22 cellular contexts compared by ENCODE assay signal in the genomic region with DNA sequence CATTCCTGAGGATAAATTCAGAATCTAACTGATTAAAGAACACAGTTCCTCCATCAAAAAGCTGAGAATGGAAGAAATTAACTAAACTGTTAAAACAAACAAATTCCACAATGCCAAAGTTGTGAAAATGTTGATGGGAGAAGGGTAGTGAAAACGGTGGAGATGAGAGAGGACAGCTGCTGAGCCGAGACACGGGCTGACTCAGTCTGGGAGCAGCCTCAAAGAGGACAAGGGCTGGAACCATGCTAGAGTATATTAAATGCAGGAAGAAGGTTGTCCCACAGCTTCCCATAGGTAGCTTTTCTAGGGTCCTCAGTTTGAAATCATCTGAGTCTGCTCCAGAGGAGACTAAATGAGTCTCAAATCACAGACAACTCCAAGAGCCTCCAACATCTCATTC. TPM values are rescaled to one million over a fixed set of nuclear protein-coding genes. Genes with fewer than 3 reads are reported as not detected.
A peak's percentile ranks its signal among the peaks of the same experiment; 100 is the strongest.
DNase-seq lines count a peak whose midpoint lies in the region; ATAC-seq and TF ChIP-seq lines count a peak whose summit lies in the region.
"Had no signal": no experiment of that assay in that cellular context is flagged by ENCODE, and none has a peak within 500 bp of the region (broad histone marks: within the 10 kb centered on the region; RNA-seq: fewer than 3 reads in every experiment).

No MANE protein-coding gene starts in this region.

- H3K36me3 ChIP-seq in right atrium auricular region (no peaks in the 10 kb centered on the region), heart left ventricle (no peaks in the 10 kb centered on the region), mesenchymal stem cell (ENCODE audit: control insufficient read depth in 1 of 2, insufficient read depth in 2 of 2, low read depth in 1 of 2, low read length in 2 of 2) (peaks cover 16 to 39% of the 10 kb centered on the region in 2 experiments), upper lobe of right lung (no peaks in the 10 kb centered on the region)
- H3K36me3 ChIP-seq: BLaER1 treated with 17β-estradiol and CSF1 and Interleukin-3, amounts not matched to agents 10 nM and 100 nM had no signal

- H3K79me1 ChIP-seq in mesenchymal stem cell (replicated peaks; ENCODE audit: low read length, poor library complexity, severe bottlenecking), result peaks cover 21% of the 10 kb centered on the region

- H3K4me3 ChIP-seq in right atrium auricular region (no peak overlapping the region), heart left ventricle (no peak overlapping the region), mesenchymal stem cell (ENCODE audit: insufficient read depth in 1 of 2, low read depth in 1 of 2, low read length in 2 of 2) (peak overlapping the region in 1 of 2 experiments; percentile 54), upper lobe of right lung (no peak overlapping the region)
- H3K4me3 ChIP-seq: BLaER1 treated with 17β-estradiol and CSF1 and Interleukin-3, amounts not matched to agents 10 nM and 100 nM; K562; PC-9 had no signal

- H3K14ac ChIP-seq in mesenchymal stem cell (ENCODE audit: low read length in 2 of 2), result peak overlapping the region in 1 of 2 experiments; percentile 28

- no peak overlapping the region for H2BK12ac ChIP-seq in mesenchymal stem cell (ENCODE audit: low read length in 2 of 2)

- no peak for DNase-seq in Right ventricle myocardium inferior (ENCODE audit: missing footprints)
- DNase-seq in right atrium auricular region (ENCODE audit: low spot score), result no peak
- no peak for DNase-seq in heart left ventricle
- DNase-seq in mesenchymal stem cell, result no peak
- DNase-seq in upper lobe of right lung, result no peak
- DNase-seq in superior temporal gyrus (ENCODE audit: extremely low spot score), result no peak
- no peak for DNase-seq in NCI-H2171 (lab: John Stamatoyannopoulos, UW)
- DNase-seq: ACHN; CD4-positive, alpha-beta memory T cell; DND-41; MM.1S; NCI-H1092 treated with DMSO at 0.1 percent for 48 hours; NCI-H1436 treated with DMSO at 0.1 percent for 48 hours; NCI-H1930; NCI-H2227 treated with DMSO at 0.1 percent for 48 hours; NCI-H510A; RPMI8226 had no signal

- TF ChIP-seq CTCF in right atrium auricular region (IDR thresholded peaks at IDR 0.05) (no peak), heart left ventricle (IDR thresholded peaks at IDR 0.05) (no peak), upper lobe of right lung (IDR thresholded peaks at IDR 0.05) (no peak)

- no peak overlapping the region for H2AFZ ChIP-seq in mesenchymal stem cell (ENCODE audit: low read depth, low read length)
- H2AFZ ChIP-seq: PC-9 had no signal

- no peak overlapping the region for H2BK5ac ChIP-seq in mesenchymal stem cell (ENCODE audit: low read depth, low read length, poor library complexity, severe bottlenecking)

- WGBS in heart left ventricle, 4 donors, result 59 to 71% (median 67%) methylated on average over 3 of the region's 3 CpGs
- WGBS in mesenchymal stem cell, result 92% methylated on average over 3 of the region's 3 CpGs

- H3K27ac ChIP-seq in right atrium auricular region (no peak overlapping the region), heart left ventricle (no peak overlapping the region), mesenchymal stem cell (ENCODE audit: low read length, poor library complexity, severe bottlenecking) (no peak overlapping the region), upper lobe of right lung (no peak overlapping the region)
- H3K27ac ChIP-seq: 22Rv1; BLaER1 treated with 17β-estradiol and CSF1 and Interleukin-3, amounts not matched to agents 10 nM and 100 nM; PC-9 had no signal

- H4K8ac ChIP-seq in mesenchymal stem cell (ENCODE audit: low read length), result peak overlapping the region; percentile 19

- H3K4me2 ChIP-seq in mesenchymal stem cell (ENCODE audit: low read length, poor library complexity, severe bottlenecking), result no peak overlapping the region
- H3K4me2 ChIP-seq: BLaER1 treated with 17β-estradiol and CSF1 and Interleukin-3, amounts not matched to agents 10 nM and 100 nM; PC-9 had no signal

- intact Hi-C loops in Right ventricle myocardium inferior (cut with DNase I), result no loop called here
- intact Hi-C loops in heart left ventricle (cut with DNase I), result no loop called here
- intact Hi-C loops in upper lobe of right lung (cut with DNase I), result no loop called here

- no peak overlapping the region for H2BK15ac ChIP-seq in mesenchymal stem cell (ENCODE audit: low read depth, poor library complexity, severe bottlenecking)

- H3K4ac ChIP-seq in mesenchymal stem cell (ENCODE audit: low read depth in 1 of 2, low read length in 2 of 2), result no peak overlapping the region

- H3K18ac ChIP-seq in mesenchymal stem cell (ENCODE audit: low read depth in 1 of 2, low read length in 2 of 2), result peak overlapping the region in 1 of 2 experiments; percentile 16

- no peak overlapping the region for H2AK5ac ChIP-seq in mesenchymal stem cell (ENCODE audit: low read length, severe bottlenecking)

- H3K4me1 ChIP-seq in right atrium auricular region, result peaks cover 0 to 14% of the 10 kb centered on the region in 2 donors
- H3K4me1 ChIP-seq in heart left ventricle, result peaks cover 0 to 6% (median 0%) of the 10 kb centered on the region in 12 donors
- H3K4me1 ChIP-seq in mesenchymal stem cell (ENCODE audit: control insufficient read depth, insufficient read depth, low read depth, low read length), result no peaks in the 10 kb centered on the region
- H3K4me1 ChIP-seq in upper lobe of right lung, result no peaks in the 10 kb centered on the region
- H3K4me1 ChIP-seq: BLaER1 treated with 17β-estradiol and CSF1 and Interleukin-3, amounts not matched to agents 10 nM and 100 nM had no signal

- H4K91ac ChIP-seq in mesenchymal stem cell (ENCODE audit: low read length), result no peak overlapping the region

- peak; percentile 79 for ATAC-seq in Right ventricle myocardium inferior
- peak in 3 of 4 donors; percentile 57 to 89 (median 64) for ATAC-seq in heart left ventricle
- ATAC-seq in upper lobe of right lung, result peak; percentile 20
- no peak for ATAC-seq in GM21529 (IDR thresholded peaks at IDR 0.05; ENCODE audit: unreplicated experiment)
- ATAC-seq: K562 had no signal

- H3K27me3 ChIP-seq in right atrium auricular region, result no peaks in the 10 kb centered on the region
- H3K27me3 ChIP-seq in heart left ventricle, result no peaks in the 10 kb centered on the region
- no peaks in the 10 kb centered on the region for H3K27me3 ChIP-seq in mesenchymal stem cell (ENCODE audit: control insufficient read depth in 1 of 2, insufficient read depth in 1 of 2, low read length in 2 of 2)
- H3K27me3 ChIP-seq in upper lobe of right lung, result no peaks in the 10 kb centered on the region
- H3K27me3 ChIP-seq: BLaER1 treated with 17β-estradiol and CSF1 and Interleukin-3, amounts not matched to agents 10 nM and 100 nM had no signal

- peak overlapping the region in 1 of 2 experiments; percentile 14 for H3K23ac ChIP-seq in mesenchymal stem cell (ENCODE audit: low read length in 2 of 2)

- H3K9me3 ChIP-seq in right atrium auricular region (peaks cover 0 to 11% of the 10 kb centered on the region in 2 donors), heart left ventricle (peaks cover 0 to 10% (median 0%) of the 10 kb centered on the region in 12 donors), mesenchymal stem cell (ENCODE audit: control insufficient read depth, low read length) (no peaks in the 10 kb centered on the region), upper lobe of right lung (no peaks in the 10 kb centered on the region)

- H3K9ac ChIP-seq in mesenchymal stem cell (ENCODE audit: low read length), result peak overlapping the region; percentile 57
- H3K9ac ChIP-seq: BLaER1 treated with 17β-estradiol and CSF1 and Interleukin-3, amounts not matched to agents 10 nM and 100 nM had no signal

- no peak for TF ChIP-seq POLR2A in heart left ventricle (IDR thresholded peaks at IDR 0.05)

- no peak overlapping the region for H2BK120ac ChIP-seq in mesenchymal stem cell (ENCODE audit: low read depth, low read length)

RNA-seq across cellular contexts. Expression of gene ADAMTS12, which starts 14.3 kb away (rescaled TPM):
- total RNA-seq in Right ventricle myocardium inferior, result 2.1 TPM
- total RNA-seq in right atrium auricular region, result 1 to 10 TPM in 1 of 2 donors, under 1 TPM in 1; 0.43 to 1.7 TPM
- 1 to 10 TPM; 1.0 to 4.7 (median 1.9) TPM for total RNA-seq in heart left ventricle
- polyA plus RNA-seq in heart left ventricle, result 1 to 10 TPM in 1 of 2 donors, under 1 TPM in 1; 0.72 to 1.2 TPM
- polyA plus RNA-seq in mesenchymal stem cell (2013, experiment 1 of 2), result 95.8 TPM
- 95.5 TPM for polyA plus RNA-seq in mesenchymal stem cell (2013, experiment 2 of 2)
- 11.2 TPM for total RNA-seq in upper lobe of right lung
- polyA plus RNA-seq: CD4-positive, alpha-beta memory T cell; K562 had no signal

RNA-seq across cellular contexts. Expression of gene RXFP3, which starts 58.7 kb away (rescaled TPM):
- total RNA-seq in Right ventricle myocardium inferior (not detected), right atrium auricular region (not detected), heart left ventricle (not detected), upper lobe of right lung (not detected)
- polyA plus RNA-seq in heart left ventricle, result under 1 TPM in 1 of 2 donors, not detected in 1; 0.03 TPM
- polyA plus RNA-seq in mesenchymal stem cell (2013, experiment 1 of 2), result not detected
- polyA plus RNA-seq in mesenchymal stem cell (2013, experiment 2 of 2), result not detected
- total RNA-seq: CD4-positive, alpha-beta memory T cell; K562; PC-9 had no signal
- polyA plus RNA-seq: CD4-positive, alpha-beta memory T cell; K562 had no signal
